In the genomic region with DNA sequence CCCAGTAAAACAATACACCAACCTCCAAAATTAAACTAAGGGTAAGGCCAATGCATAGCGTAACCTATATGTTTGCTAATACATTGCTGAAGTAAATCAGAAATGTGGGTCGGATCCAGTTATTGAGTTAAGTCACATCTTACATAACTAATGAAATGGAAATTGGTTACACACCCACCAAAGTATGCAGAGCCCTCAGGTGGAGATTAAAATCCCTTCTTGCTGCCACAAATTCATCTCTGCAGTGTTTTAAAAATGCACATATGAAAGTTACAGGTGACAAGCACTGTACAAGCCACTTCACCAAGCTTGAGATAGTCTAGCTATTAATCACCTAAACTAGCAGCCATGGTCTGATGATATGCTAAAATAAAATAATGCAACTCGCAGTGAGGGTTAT, we compare ENCODE assay signal across 24 cellular contexts.
DNase-seq lines count a peak whose midpoint lies in the region; ATAC-seq, FAIRE-seq and TF ChIP-seq lines count a peak whose summit lies in the region.
"Had no signal": no experiment of that assay in that cellular context is flagged by ENCODE, and none has a peak within 500 bp of the region (broad histone marks: within the 10 kb centered on the region; RNA-seq: fewer than 3 reads in every experiment).

No MANE protein-coding gene starts in this region.

- no peaks in the 10 kb centered on the region for H3K79me2 ChIP-seq in KMS-11 (ENCODE audit: insufficient read depth, low read depth)
- no peaks in the 10 kb centered on the region for H3K79me2 ChIP-seq in keratinocyte (ENCODE audit: control insufficient read depth, insufficient read depth, low read length)

- H3K4me2 ChIP-seq in KMS-11 (peak overlapping the region; percentile 52; the same call in 1 of the 2 replicates), keratinocyte (ENCODE audit: control insufficient read depth, extremely low read depth, insufficient read depth, low read depth, low read length) (peak overlapping the region; percentile 13)
- H3K4me2 ChIP-seq: GM23338, SK-N-SH had no signal

- H3K36me3 Mint-ChIP-seq in central memory CD8-positive, alpha-beta T cell (ENCODE audit: insufficient read depth) = no peaks in the 10 kb centered on the region
- H3K36me3 Mint-ChIP-seq in type B pancreatic cell = peaks cover 4% of the 10 kb centered on the region
- H3K36me3 Mint-ChIP-seq: CD4-positive, CD25-positive, alpha-beta regulatory T cell had no signal

- H3K36me3 ChIP-seq in KMS-11 (ENCODE audit: insufficient read depth) (no peaks in the 10 kb centered on the region), keratinocyte (ENCODE audit: control insufficient read depth in 2 of 2, extremely low read depth in 1 of 2, insufficient read depth in 2 of 2, low read length in 2 of 2) (no peaks in the 10 kb centered on the region), upper lobe of right lung (no peaks in the 10 kb centered on the region)
- H3K36me3 ChIP-seq: BE2C, HAP-1 had no signal

- H3K27ac ChIP-seq in KMS-11 = no peak overlapping the region
- peak overlapping the region; percentile 33 for H3K27ac ChIP-seq in keratinocyte (ENCODE audit: control insufficient read depth, insufficient read depth, low read length)
- no peak overlapping the region for H3K27ac ChIP-seq in upper lobe of right lung

- dilution Hi-C loops in keratinocyte (cut with MboI; ENCODE audit: extremely low pct_ligation_motif_present, low sequenced_read_pairs) = no loop called here

- TF ChIP-seq CTCF in KMS-11 (conservative IDR thresholded peaks at IDR 0.05; ENCODE audit: low read depth, low read length) (no peak), keratinocyte (optimal IDR thresholded peaks at IDR 0.05 in 1 of 3, IDR thresholded peaks at IDR 0.05 in 1 of 3, conservative IDR thresholded peaks at IDR 0.05 in 1 of 3; ENCODE audit: extremely low read depth in 1 of 3, insufficient read depth in 2 of 3, low read length in 3 of 3) (no peak), type B pancreatic cell (conservative IDR thresholded peaks at IDR 0.05) (no peak), upper lobe of right lung (IDR thresholded peaks at IDR 0.05) (no peak)

- intact Hi-C loops in upper lobe of right lung (cut with DNase I) = no loop called here

- H3K4me3 ChIP-seq in KMS-11 (IDR thresholded peaks at IDR 0.05; ENCODE audit: insufficient read depth, low read depth, low read length) = no peak overlapping the region
- H3K4me3 ChIP-seq in keratinocyte (ENCODE audit: control insufficient read depth in 2 of 3, extremely low read depth in 1 of 3, insufficient read depth in 2 of 3, low read depth in 1 of 3, low read length in 3 of 3) = no peak overlapping the region
- no peak overlapping the region for H3K4me3 ChIP-seq in upper lobe of right lung
- H3K4me3 ChIP-seq: GM12878, GM23338, HAP-1 had no signal

- H3K4me1 ChIP-seq in KMS-11 (ENCODE audit: low read depth, poor library complexity, severe bottlenecking) (peaks cover 23% of the 10 kb centered on the region), keratinocyte (ENCODE audit: control insufficient read depth, extremely low read depth, insufficient read depth, low read length) (peaks cover 27% of the 10 kb centered on the region), upper lobe of right lung (peaks cover 5% of the 10 kb centered on the region)
- H3K4me1 ChIP-seq: HAP-1 had no signal

- no peak overlapping the region for H3K4me3 Mint-ChIP-seq in central memory CD8-positive, alpha-beta T cell
- H3K4me3 Mint-ChIP-seq in type B pancreatic cell = no peak overlapping the region
- H3K4me3 Mint-ChIP-seq: CD4-positive, CD25-positive, alpha-beta regulatory T cell; GM23338; HFFc6 had no signal

- peak; percentile 53 for FAIRE-seq in keratinocyte (lab: Jason Lieb, UNC)
- FAIRE-seq: D721Med, G401.6, GM12878 had no signal

- no peaks in the 10 kb centered on the region for H4K20me1 ChIP-seq in KMS-11 (ENCODE audit: insufficient read depth)
- no peaks in the 10 kb centered on the region for H4K20me1 ChIP-seq in keratinocyte (ENCODE audit: control insufficient read depth, extremely low read depth, insufficient read depth, low read length)

- ATAC-seq in central memory CD8-positive, alpha-beta T cell (replicated peaks; ENCODE audit: extremely low read depth, poor library complexity, severe bottlenecking) = no peak
- ATAC-seq in upper lobe of right lung (no peak), HG02852 (IDR thresholded peaks at IDR 0.05; ENCODE audit: unreplicated experiment) (no peak), HG03095 (IDR thresholded peaks at IDR 0.05; ENCODE audit: unreplicated experiment) (no peak)
- ATAC-seq: GM12878, GM23338, PC-3 had no signal

- peaks cover 12% of the 10 kb centered on the region for H3K4me1 Mint-ChIP-seq in central memory CD8-positive, alpha-beta T cell
- peaks cover 21% of the 10 kb centered on the region for H3K4me1 Mint-ChIP-seq in type B pancreatic cell (ENCODE audit: unreplicated experiment)

- H3K27me3 ChIP-seq in KMS-11 (ENCODE audit: insufficient read depth, low read depth) = no peaks in the 10 kb centered on the region
- H3K27me3 ChIP-seq in keratinocyte (ENCODE audit: control insufficient read depth, extremely low read depth, insufficient read depth, low read length) = no peaks in the 10 kb centered on the region
- H3K27me3 ChIP-seq in upper lobe of right lung = no peaks in the 10 kb centered on the region
- H3K27me3 ChIP-seq: BE2C had no signal

- H3K9me3 Mint-ChIP-seq in central memory CD8-positive, alpha-beta T cell = peaks cover 5% of the 10 kb centered on the region
- peaks cover 4% of the 10 kb centered on the region for H3K9me3 Mint-ChIP-seq in type B pancreatic cell

- no peak for DNase-seq in central memory CD8-positive, alpha-beta T cell (ENCODE audit: low spot score in 2 of 2)
- DNase-seq in keratinocyte (ENCODE audit: low read depth, low spot score) (no peak), type B pancreatic cell (ENCODE audit: extremely low spot score, unreplicated experiment) (no peak), upper lobe of right lung (no peak)
- DNase-seq: BE2C, HFFc6, Kasumi-1, NCI-H1105 treated with DMSO at 0.1 percent for 48 hours, NCI-H2029, NCI-H446, NCI-H524 treated with DMSO at 0.1 percent for 48 hours, NCI-H774, PC-3, SK-N-SH, SW 1271 had no signal

- H3K27ac Mint-ChIP-seq in central memory CD8-positive, alpha-beta T cell (ENCODE audit: low read depth) = peak overlapping the region; percentile 32
- peak overlapping the region; percentile 96 for H3K27ac Mint-ChIP-seq in type B pancreatic cell
- H3K27ac Mint-ChIP-seq: GM23338, HFFc6 had no signal

- no peak overlapping the region for H2AFZ ChIP-seq in KMS-11 (ENCODE audit: low read depth)
- H2AFZ ChIP-seq in keratinocyte (ENCODE audit: control insufficient read depth, low read length) = no peak overlapping the region
- H2AFZ ChIP-seq: GM23338 had no signal

- peaks cover 13% of the 10 kb centered on the region for H3K27me3 Mint-ChIP-seq in central memory CD8-positive, alpha-beta T cell
- H3K27me3 Mint-ChIP-seq in type B pancreatic cell = no peaks in the 10 kb centered on the region

- no peaks in the 10 kb centered on the region for H3K9me1 ChIP-seq in keratinocyte (ENCODE audit: control insufficient read depth, extremely low read depth, insufficient read depth, low read length)

- H3K9ac ChIP-seq in KMS-11 = no peak overlapping the region
- no peak overlapping the region for H3K9ac ChIP-seq in keratinocyte (ENCODE audit: control insufficient read depth, extremely low read depth, insufficient read depth, low read length)
- H3K9ac ChIP-seq: SK-N-SH had no signal

- H3K9me3 ChIP-seq in keratinocyte (ENCODE audit: control insufficient read depth, low read depth, low read length) = peaks cover 5% of the 10 kb centered on the region
- no peaks in the 10 kb centered on the region for H3K9me3 ChIP-seq in upper lobe of right lung
- H3K9me3 ChIP-seq: BE2C, HAP-1, SK-N-SH had no signal
